Comparison of ENCODE assay signal across 21 cellular contexts in genomic region chr9:26260238-26260637, GRCh38.
A peak's percentile ranks its signal among the peaks of the same experiment; 100 is the strongest.
DNase-seq lines count a peak whose midpoint lies in the region; ATAC-seq, FAIRE-seq and TF ChIP-seq lines count a peak whose summit lies in the region.
"Had no signal": no experiment of that assay in that cellular context is flagged by ENCODE, and none has a peak within 500 bp of the region (broad histone marks: within the 10 kb centered on the region; RNA-seq: fewer than 3 reads in every experiment).

No MANE protein-coding gene starts in this region.

- H3K4me2 ChIP-seq in IMR-90 (ENCODE audit: low read depth, low read length) = peak overlapping the region; percentile 70; the same call in 1 of the 2 replicates
- H3K4me2 ChIP-seq in astrocyte (ENCODE audit: low read length) = peak overlapping the region; percentile 62
- H3K4me2 ChIP-seq: neural progenitor cell had no signal

- H2BK5ac ChIP-seq in IMR-90 (ENCODE audit: low read depth, low read length, poor library complexity, severe bottlenecking) = peak overlapping the region; percentile 99

- H3K9me3 Mint-ChIP-seq in astrocyte (ENCODE audit: unreplicated experiment) (no peaks in the 10 kb centered on the region), Calu3 (ENCODE audit: low read depth, unreplicated experiment) (peaks cover 8% of the 10 kb centered on the region)
- H3K9me3 Mint-ChIP-seq: neural progenitor cell had no signal

- H3K79me2 ChIP-seq in astrocyte (ENCODE audit: insufficient read depth, low read length) = no peaks in the 10 kb centered on the region

- H3K4me1 ChIP-seq in IMR-90 (ENCODE audit: control insufficient read depth, insufficient read depth, low read length) = peaks cover 16% of the 10 kb centered on the region
- H3K4me1 ChIP-seq in astrocyte (ENCODE audit: insufficient read depth, low read length) = peaks cover 34% of the 10 kb centered on the region
- H3K4me1 ChIP-seq: neural progenitor cell had no signal

- H2BK15ac ChIP-seq in IMR-90 (ENCODE audit: low read depth, low read length) = peak overlapping the region; percentile 95; the same call in 2 of the 3 replicates

- POLR2A ChIA-PET in IMR-90 (lab: Charles Lee; ENCODE audit: unreplicated experiment) = no interaction called here

- no TSS peak for BruUV-seq in IMR-90 (replicated peaks; lab: Mats Ljungman, UMichigan)
- no TSS peak for BruUV-seq in Calu3 (replicated peaks; lab: Mats Ljungman, UMichigan)

- dilution Hi-C loops in IMR-90 (cut with HindIII; ENCODE audit: low sequenced_read_pairs, unreplicated experiment) = no loop called here

- DNase-seq in A172 (ENCODE audit: low spot score) (peak; percentile 90), IMR-90 (peak; percentile 28), astrocyte (ENCODE audit: low read depth) (peak; percentile 50), foreskin melanocyte (peak; percentile 6), inferior parietal cortex (ENCODE audit: extremely low spot score) (no peak), Calu3 (no peak), HUDEP-2 (lab: John Stamatoyannopoulos, UW; ENCODE audit: unreplicated experiment in 76 of 76) (no peak)
- DNase-seq: 8988T; activated CD4-positive, alpha-beta T cell treated with anti-CD3 and anti-CD28 coated beads for 36 hours; activated CD8-positive, alpha-beta memory T cell treated with anti-CD3 and anti-CD28 coated beads, Interleukin-2, amount 50 U/mL, for 48 hours; activated naive CD4-positive, alpha-beta T cell treated with Interleukin-2 at 50 U/mL for 16 hours; caudate nucleus; CD8-positive, alpha-beta T cell; effector memory CD8-positive, alpha-beta T cell; NCI-H1092; SHP77 treated with DMSO at 0.1 percent for 48 hours had no signal

- FAIRE-seq in astrocyte (lab: Jason Lieb, UNC) = peak; percentile 76
- FAIRE-seq: GM12891 had no signal

- H3K23ac ChIP-seq in IMR-90 (ENCODE audit: low read depth, low read length) = peak overlapping the region; percentile 77; the same call in 1 of the 2 replicates

- H3K27me3 ChIP-seq in IMR-90 (ENCODE audit: control insufficient read depth, insufficient read depth, low read length) = no peaks in the 10 kb centered on the region
- no peaks in the 10 kb centered on the region for H3K27me3 ChIP-seq in astrocyte (ENCODE audit: insufficient read depth, low read length)
- H3K27me3 ChIP-seq: neural progenitor cell had no signal

- WGBS in IMR-90 (ENCODE audit: extremely low coverage in 2 of 2, insufficient read length in 1 of 2), 2 experiments = no CpG with 5 or more reads among the region's 3 CpGs

- H4K20me1 ChIP-seq in IMR-90 (ENCODE audit: insufficient read depth, low read length) (no peaks in the 10 kb centered on the region), astrocyte (ENCODE audit: insufficient read depth, low read length) (no peaks in the 10 kb centered on the region)

- intact Hi-C loops in IMR-90 (cut with micrococcal nuclease) (loop anchor here (10.0 kb wide), 1 partner anchor 95 kb away; no protein-coding TSS in a partner anchor), Calu3 (cut with micrococcal nuclease; ENCODE audit: unreplicated experiment) (no loop called here)

- in situ Hi-C loops in IMR-90 (cut with MboI; ENCODE audit: low sequenced_read_pairs) = no loop called here

- CTCF ChIA-PET in IMR-90 (lab: Yijun Ruan, JAX) = interaction anchor here (0.6 kb wide), 1 partner anchor 11 kb away, joined by 3 read pairs; no protein-coding TSS in a partner anchor
- CTCF ChIA-PET in Calu3 (lab: Charles Lee) = no interaction called here

- peak overlapping the region; percentile 85 for H2AK5ac ChIP-seq in IMR-90 (ENCODE audit: low read depth, low read length)

- H2AFZ ChIP-seq in IMR-90 (replicated peaks; ENCODE audit: low read length, poor library complexity) (no peak overlapping the region), astrocyte (ENCODE audit: low read depth, low read length) (peak overlapping the region; percentile 2)
- H2AFZ ChIP-seq: neural progenitor cell had no signal

- peak; percentile 10; the same call in 1 of the 2 replicates for ATAC-seq in IMR-90 (ENCODE audit: low read depth)
- ATAC-seq in HG03108 (IDR thresholded peaks at IDR 0.05; ENCODE audit: unreplicated experiment) = no peak
- ATAC-seq: activated CD4-positive, alpha-beta T cell treated with anti-CD3 and anti-CD28 coated beads for 36 hours; CD8-positive, alpha-beta T cell; effector memory CD8-positive, alpha-beta T cell had no signal

- peak overlapping the region; percentile 71; the same call in 1 of the 2 replicates for H3K56ac ChIP-seq in IMR-90 (ENCODE audit: extremely low read depth, insufficient read depth, low read length)

- no peaks in the 10 kb centered on the region for H3K79me1 ChIP-seq in IMR-90 (ENCODE audit: low read depth in 1 of 2, low read length in 2 of 2)

- H3K4me1 Mint-ChIP-seq in astrocyte (ENCODE audit: low read depth, unreplicated experiment) = peaks cover 48% of the 10 kb centered on the region
- H3K4me1 Mint-ChIP-seq in Calu3 (ENCODE audit: low read depth, unreplicated experiment) = no peaks in the 10 kb centered on the region
- H3K4me1 Mint-ChIP-seq: activated CD4-positive, alpha-beta T cell treated with anti-CD3 and anti-CD28 coated beads for 36 hours; IgD-negative memory B cell had no signal

- H4K91ac ChIP-seq in IMR-90 (ENCODE audit: insufficient read depth, low read depth, low read length) = peak overlapping the region; percentile 88

- H3K27ac Mint-ChIP-seq in astrocyte (ENCODE audit: unreplicated experiment) (peak overlapping the region; percentile 100), Calu3 (ENCODE audit: unreplicated experiment) (no peak overlapping the region)
- H3K27ac Mint-ChIP-seq: activated CD4-positive, alpha-beta T cell treated with anti-CD3 and anti-CD28 coated beads for 36 hours; CD8-positive, alpha-beta T cell; effector memory CD8-positive, alpha-beta T cell; IgD-negative memory B cell; mesothelial cell of epicardium; neural progenitor cell had no signal

- H2BK120ac ChIP-seq in IMR-90 (ENCODE audit: low read depth, low read length) = peak overlapping the region; percentile 91

- peak overlapping the region; percentile 89 for H3K4ac ChIP-seq in IMR-90 (ENCODE audit: low read depth, low read length)

- peak overlapping the region; percentile 15; the same call in 1 of the 2 replicates for H4K5ac ChIP-seq in IMR-90 (ENCODE audit: low read depth, low read length)

- H3K9ac ChIP-seq in IMR-90 (ENCODE audit: low read depth, low read length) (no peak overlapping the region; the same call in 1 of the 2 replicates), astrocyte (ENCODE audit: low read length) (peak overlapping the region; percentile 2)
- H3K9ac ChIP-seq: neural progenitor cell had no signal

- H3K9me3 ChIP-seq in IMR-90 (ENCODE audit: control insufficient read depth, insufficient read depth, low read length) (no peaks in the 10 kb centered on the region), astrocyte (ENCODE audit: insufficient read depth, low read depth, low read length) (no peaks in the 10 kb centered on the region)

- TF ChIP-seq RAD21 in IMR-90 (IDR thresholded peaks at IDR 0.05; ENCODE audit: low read length) = no peak

- peak overlapping the region; percentile 99 for H2BK20ac ChIP-seq in IMR-90 (ENCODE audit: low read depth, low read length)

- no peak overlapping the region for H2AK9ac ChIP-seq in IMR-90 (replicated peaks; ENCODE audit: low read depth, low read length, poor library complexity)

- peak overlapping the region; percentile 67 for H3K14ac ChIP-seq in IMR-90 (replicated peaks; ENCODE audit: low read depth, low read length)

- H3K4me3 ChIP-seq in IMR-90 (ENCODE audit: insufficient read depth, low read depth, low read length) (no peak overlapping the region), astrocyte (ENCODE audit: insufficient read depth, low read depth, low read length) (peak overlapping the region; percentile 7)
- H3K4me3 ChIP-seq: neural progenitor cell had no signal

- TF ChIP-seq CTCF in IMR-90 (conservative IDR thresholded peaks at IDR 0.05; ENCODE audit: low read depth, low read length) (no peak), astrocyte (IDR thresholded peaks at IDR 0.05; ENCODE audit: insufficient read depth, low read depth, low read length) (no peak), Calu3 (IDR thresholded peaks at IDR 0.05; ENCODE audit: unreplicated experiment) (no peak)

- H3K27me3 Mint-ChIP-seq in astrocyte (ENCODE audit: low read depth, unreplicated experiment) = no peaks in the 10 kb centered on the region
- H3K27me3 Mint-ChIP-seq in Calu3 (ENCODE audit: unreplicated experiment) = no peaks in the 10 kb centered on the region
- H3K27me3 Mint-ChIP-seq: activated CD4-positive, alpha-beta T cell treated with anti-CD3 and anti-CD28 coated beads for 36 hours; effector memory CD8-positive, alpha-beta T cell; IgD-negative memory B cell had no signal

- peak overlapping the region; percentile 64 to 91 for H4K8ac ChIP-seq in IMR-90 (ENCODE audit: low read depth in 2 of 2, low read length in 2 of 2)

- H3K4me3 Mint-ChIP-seq in astrocyte (ENCODE audit: unreplicated experiment) (peak overlapping the region; percentile 52), Calu3 (ENCODE audit: low read depth, unreplicated experiment) (no peak overlapping the region)
- H3K4me3 Mint-ChIP-seq: activated CD4-positive, alpha-beta T cell treated with anti-CD3 and anti-CD28 coated beads for 36 hours; CD8-positive, alpha-beta T cell; effector memory CD8-positive, alpha-beta T cell; IgD-negative memory B cell; mesothelial cell of epicardium; neural progenitor cell had no signal

- no peaks in the 10 kb centered on the region for H3K9me1 ChIP-seq in IMR-90 (ENCODE audit: insufficient read depth, low read length)

- H3K36me3 ChIP-seq in IMR-90 (ENCODE audit: control insufficient read depth, insufficient read depth, low read length) (no peaks in the 10 kb centered on the region), astrocyte (ENCODE audit: insufficient read depth, low read length) (no peaks in the 10 kb centered on the region)
- H3K36me3 ChIP-seq: neural progenitor cell had no signal

- H3K18ac ChIP-seq in IMR-90 (ENCODE audit: low read depth, low read length) = peak overlapping the region; percentile 81; the same call in 1 of the 2 replicates

- H3K36me3 Mint-ChIP-seq in astrocyte (ENCODE audit: low read depth, unreplicated experiment) (no peaks in the 10 kb centered on the region), Calu3 (ENCODE audit: insufficient read depth, unreplicated experiment) (no peaks in the 10 kb centered on the region)
- H3K36me3 Mint-ChIP-seq: CD8-positive, alpha-beta T cell; IgD-negative memory B cell; neural progenitor cell had no signal

- TF ChIP-seq POLR2A in IMR-90 (IDR thresholded peaks at IDR 0.05; ENCODE audit: low read depth, low read length) = no peak

- H3K27ac ChIP-seq in IMR-90 (ENCODE audit: insufficient read depth, low read length) = peak overlapping the region; percentile 81
- peak overlapping the region; percentile 93 for H3K27ac ChIP-seq in astrocyte (ENCODE audit: low read depth, low read length)
- H3K27ac ChIP-seq: neural progenitor cell had no signal

TF ChIP-seq in IMR-90, 13 proteins besides CTCF, POLR2A, EP300 and RAD21 (continues in another document):
- TF ChIP-seq USF2 (IDR thresholded peaks at IDR 0.05; ENCODE audit: low read depth, low read length) = no peak

Comparison
In these comparisons a context has a peak if more than half of its experiments do, and no peak if none do; other contexts are left out.
1. DNase-seq: peak in A172 (single experiment), IMR-90 (single experiment), astrocyte (single experiment) and foreskin melanocyte (single experiment); none in inferior parietal cortex (single experiment), Calu3 (single experiment) and HUDEP-2 (0 of 76).